ENCODE assay signal across 1 cellular context in genomic region chr7:149239345-149240143, GRCh38.
TF ChIP-seq lines count a peak whose summit lies in the region.

Gene ZNF212, plus strand, starts transcription at chr7:149239651. Its CDS starts 128 bp downstream, at chr7:149239779.

TF ChIP-seq in HepG2, 621 proteins besides CTCF, POLR2A, EP300 and RAD21 (continued from another document and continues in another):
- TF ChIP-seq, protein P1, sequence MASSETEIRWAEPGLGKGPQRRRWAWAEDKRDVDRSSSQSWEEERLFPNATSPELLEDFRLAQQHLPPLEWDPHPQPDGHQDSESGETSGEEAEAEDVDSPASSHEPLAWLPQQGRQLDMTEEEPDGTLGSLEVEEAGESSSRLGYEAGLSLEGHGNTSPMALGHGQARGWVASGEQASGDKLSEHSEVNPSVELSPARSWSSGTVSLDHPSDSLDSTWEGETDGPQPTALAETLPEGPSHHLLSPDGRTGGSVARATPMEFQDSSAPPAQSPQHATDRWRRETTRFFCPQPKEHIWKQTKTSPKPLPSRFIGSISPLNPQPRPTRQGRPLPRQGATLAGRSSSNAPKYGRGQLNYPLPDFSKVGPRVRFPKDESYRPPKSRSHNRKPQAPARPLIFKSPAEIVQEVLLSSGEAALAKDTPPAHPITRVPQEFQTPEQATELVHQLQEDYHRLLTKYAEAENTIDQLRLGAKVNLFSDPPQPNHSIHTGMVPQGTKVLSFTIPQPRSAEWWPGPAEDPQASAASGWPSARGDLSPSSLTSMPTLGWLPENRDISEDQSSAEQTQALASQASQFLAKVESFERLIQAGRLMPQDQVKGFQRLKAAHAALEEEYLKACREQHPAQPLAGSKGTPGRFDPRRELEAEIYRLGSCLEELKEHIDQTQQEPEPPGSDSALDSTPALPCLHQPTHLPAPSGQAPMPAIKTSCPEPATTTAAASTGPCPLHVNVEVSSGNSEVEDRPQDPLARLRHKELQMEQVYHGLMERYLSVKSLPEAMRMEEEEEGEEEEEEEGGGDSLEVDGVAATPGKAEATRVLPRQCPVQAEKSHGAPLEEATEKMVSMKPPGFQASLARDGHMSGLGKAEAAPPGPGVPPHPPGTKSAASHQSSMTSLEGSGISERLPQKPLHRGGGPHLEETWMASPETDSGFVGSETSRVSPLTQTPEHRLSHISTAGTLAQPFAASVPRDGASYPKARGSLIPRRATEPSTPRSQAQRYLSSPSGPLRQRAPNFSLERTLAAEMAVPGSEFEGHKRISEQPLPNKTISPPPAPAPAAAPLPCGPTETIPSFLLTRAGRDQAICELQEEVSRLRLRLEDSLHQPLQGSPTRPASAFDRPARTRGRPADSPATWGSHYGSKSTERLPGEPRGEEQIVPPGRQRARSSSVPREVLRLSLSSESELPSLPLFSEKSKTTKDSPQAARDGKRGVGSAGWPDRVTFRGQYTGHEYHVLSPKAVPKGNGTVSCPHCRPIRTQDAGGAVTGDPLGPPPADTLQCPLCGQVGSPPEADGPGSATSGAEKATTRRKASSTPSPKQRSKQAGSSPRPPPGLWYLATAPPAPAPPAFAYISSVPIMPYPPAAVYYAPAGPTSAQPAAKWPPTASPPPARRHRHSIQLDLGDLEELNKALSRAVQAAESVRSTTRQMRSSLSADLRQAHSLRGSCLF (CRISPR knock-in tag; IDR thresholded peaks at IDR 0.05; ENCODE audit: borderline replicate concordance) = no peak
- TF ChIP-seq, protein P2, sequence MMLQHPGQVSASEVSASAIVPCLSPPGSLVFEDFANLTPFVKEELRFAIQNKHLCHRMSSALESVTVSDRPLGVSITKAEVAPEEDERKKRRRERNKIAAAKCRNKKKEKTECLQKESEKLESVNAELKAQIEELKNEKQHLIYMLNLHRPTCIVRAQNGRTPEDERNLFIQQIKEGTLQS (CRISPR knock-in tag; IDR thresholded peaks at IDR 0.05) = no peak
- peak; percentile 85; the same call in 1 of the 2 replicates for TF ChIP-seq ZIK1 (CRISPR knock-in tag; IDR thresholded peaks at IDR 0.05; ENCODE audit: borderline replicate concordance, low read depth)
- no peak for TF ChIP-seq MBNL3 (CRISPR knock-in tag; conservative IDR thresholded peaks at IDR 0.05)
- TF ChIP-seq IRF2 (CRISPR knock-in tag; IDR thresholded peaks at IDR 0.05) = peak; percentile 91
- TF ChIP-seq ZNF616 (CRISPR knock-in tag; IDR thresholded peaks at IDR 0.05; ENCODE audit: low read depth) = no peak
- no peak for TF ChIP-seq ATAD3A (CRISPR knock-in tag; IDR thresholded peaks at IDR 0.05)
- no peak for TF ChIP-seq HOMEZ (CRISPR knock-in tag; IDR thresholded peaks at IDR 0.05; ENCODE audit: low read depth)
- TF ChIP-seq ZBTB20 (CRISPR knock-in tag; IDR thresholded peaks at IDR 0.05; ENCODE audit: borderline replicate concordance, low read depth) = no peak; the same call in 1 of the 2 replicates
- no peak for TF ChIP-seq ZNF382 (CRISPR knock-in tag; IDR thresholded peaks at IDR 0.05; ENCODE audit: borderline replicate concordance)
- TF ChIP-seq ZNF770 (CRISPR knock-in tag; IDR thresholded peaks at IDR 0.05) = no peak; the same call in 1 of the 2 replicates
- TF ChIP-seq, protein P3, sequence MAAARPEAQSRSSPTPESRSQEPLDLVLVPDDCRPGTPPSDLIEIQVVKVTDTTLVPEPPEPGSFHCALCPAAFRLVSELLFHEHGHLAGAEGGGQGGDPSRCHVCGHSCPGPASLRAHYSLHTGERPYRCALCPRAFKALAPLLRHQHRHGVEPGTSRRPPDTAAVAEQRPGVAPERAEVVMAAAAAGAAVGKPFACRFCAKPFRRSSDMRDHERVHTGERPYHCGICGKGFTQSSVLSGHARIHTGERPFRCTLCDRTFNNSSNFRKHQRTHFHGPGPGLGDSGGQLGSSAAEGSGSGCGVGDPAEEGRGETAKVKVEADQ (CRISPR knock-in tag; IDR thresholded peaks at IDR 0.05; ENCODE audit: borderline replicate concordance) = no peak
- peak; percentile 98 for TF ChIP-seq SPEN (CRISPR knock-in tag; IDR thresholded peaks at IDR 0.05; ENCODE audit: low read depth)
- no peak for TF ChIP-seq DZIP1 (CRISPR knock-in tag; IDR thresholded peaks at IDR 0.05)
- TF ChIP-seq ZNF274 (CRISPR knock-in tag; IDR thresholded peaks at IDR 0.05) = peak; percentile 47; the same call in 1 of the 2 replicates
- TF ChIP-seq, protein P4, sequence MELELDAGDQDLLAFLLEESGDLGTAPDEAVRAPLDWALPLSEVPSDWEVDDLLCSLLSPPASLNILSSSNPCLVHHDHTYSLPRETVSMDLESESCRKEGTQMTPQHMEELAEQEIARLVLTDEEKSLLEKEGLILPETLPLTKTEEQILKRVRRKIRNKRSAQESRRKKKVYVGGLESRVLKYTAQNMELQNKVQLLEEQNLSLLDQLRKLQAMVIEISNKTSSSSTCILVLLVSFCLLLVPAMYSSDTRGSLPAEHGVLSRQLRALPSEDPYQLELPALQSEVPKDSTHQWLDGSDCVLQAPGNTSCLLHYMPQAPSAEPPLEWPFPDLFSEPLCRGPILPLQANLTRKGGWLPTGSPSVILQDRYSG (CRISPR knock-in tag; IDR thresholded peaks at IDR 0.05) = 0 out of 2 replicates have a peak, but pooled peaks have one; percentile 36
- peak; percentile 28; the same call in 1 of the 2 replicates for TF ChIP-seq ZNF543 (CRISPR knock-in tag; IDR thresholded peaks at IDR 0.05)
- TF ChIP-seq, protein P5, sequence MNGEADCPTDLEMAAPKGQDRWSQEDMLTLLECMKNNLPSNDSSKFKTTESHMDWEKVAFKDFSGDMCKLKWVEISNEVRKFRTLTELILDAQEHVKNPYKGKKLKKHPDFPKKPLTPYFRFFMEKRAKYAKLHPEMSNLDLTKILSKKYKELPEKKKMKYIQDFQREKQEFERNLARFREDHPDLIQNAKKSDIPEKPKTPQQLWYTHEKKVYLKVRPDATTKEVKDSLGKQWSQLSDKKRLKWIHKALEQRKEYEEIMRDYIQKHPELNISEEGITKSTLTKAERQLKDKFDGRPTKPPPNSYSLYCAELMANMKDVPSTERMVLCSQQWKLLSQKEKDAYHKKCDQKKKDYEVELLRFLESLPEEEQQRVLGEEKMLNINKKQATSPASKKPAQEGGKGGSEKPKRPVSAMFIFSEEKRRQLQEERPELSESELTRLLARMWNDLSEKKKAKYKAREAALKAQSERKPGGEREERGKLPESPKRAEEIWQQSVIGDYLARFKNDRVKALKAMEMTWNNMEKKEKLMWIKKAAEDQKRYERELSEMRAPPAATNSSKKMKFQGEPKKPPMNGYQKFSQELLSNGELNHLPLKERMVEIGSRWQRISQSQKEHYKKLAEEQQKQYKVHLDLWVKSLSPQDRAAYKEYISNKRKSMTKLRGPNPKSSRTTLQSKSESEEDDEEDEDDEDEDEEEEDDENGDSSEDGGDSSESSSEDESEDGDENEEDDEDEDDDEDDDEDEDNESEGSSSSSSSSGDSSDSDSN (CRISPR knock-in tag; IDR thresholded peaks at IDR 0.05) = peak; percentile 71
- TF ChIP-seq MTERF4 (CRISPR knock-in tag; IDR thresholded peaks at IDR 0.05) = peak; percentile 84
- TF ChIP-seq ZNF142 (CRISPR knock-in tag; IDR thresholded peaks at IDR 0.05) = no peak; the same call in none of the 2 replicates
- no peak for TF ChIP-seq ZXDC (CRISPR knock-in tag; IDR thresholded peaks at IDR 0.05)
- TF ChIP-seq NCOA2 (CRISPR knock-in tag; IDR thresholded peaks at IDR 0.05) = peak; percentile 56
- no peak for TF ChIP-seq ZFP36L2 (CRISPR knock-in tag; IDR thresholded peaks at IDR 0.05)
